Comparison of ENCODE assay signal across 11 cellular contexts in the genomic region with DNA sequence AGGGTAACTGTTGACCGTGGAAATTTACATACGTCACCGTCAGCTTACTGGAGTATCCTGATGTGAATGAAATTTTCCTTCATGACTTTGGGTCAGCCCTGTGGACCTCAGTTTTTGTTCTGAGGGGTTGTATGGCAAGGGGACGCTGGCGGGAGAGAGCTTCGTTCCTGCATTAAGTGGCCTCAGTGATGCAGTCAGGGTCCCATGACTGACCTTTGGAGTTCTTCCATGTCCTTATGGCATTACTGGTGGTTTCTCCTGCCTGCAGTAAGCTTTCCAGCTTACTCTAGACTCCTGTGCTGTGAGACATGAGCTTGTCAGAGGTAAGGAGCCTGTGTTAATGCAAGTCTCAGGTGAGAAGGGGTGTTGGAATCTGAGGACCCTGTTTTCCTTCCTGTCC. TPM values are rescaled to one million over a fixed set of nuclear protein-coding genes. Genes with fewer than 3 reads are reported as not detected.
DNase-seq lines count a peak whose midpoint lies in the region; ATAC-seq and TF ChIP-seq lines count a peak whose summit lies in the region.
"Had no signal": no experiment of that assay in that cellular context is flagged by ENCODE, and none has a peak within 500 bp of the region (broad histone marks: within the 10 kb centered on the region; RNA-seq: fewer than 3 reads in every experiment).

No MANE protein-coding gene starts in this region.

- peaks cover 12% of the 10 kb centered on the region for H3K36me3 Mint-ChIP-seq in endothelial cell (ENCODE audit: low read depth, unreplicated experiment)
- H3K36me3 Mint-ChIP-seq in nephron (ENCODE audit: low read depth) = peaks cover 5% of the 10 kb centered on the region
- H3K36me3 Mint-ChIP-seq: CD8-positive, alpha-beta T cell had no signal

- H3K36me3 ChIP-seq in A673 (ENCODE audit: insufficient read depth, low read length, poor library complexity, severe bottlenecking) (no peaks in the 10 kb centered on the region), PC-3 (ENCODE audit: low read depth, low read length) (no peaks in the 10 kb centered on the region)

- ATAC-seq in PC-3 (no peak), GM18519 (IDR thresholded peaks at IDR 0.05; ENCODE audit: low FRiP score, unreplicated experiment) (no peak), GM21717 (IDR thresholded peaks at IDR 0.05; ENCODE audit: unreplicated experiment) (no peak), HG03159 (IDR thresholded peaks at IDR 0.05; ENCODE audit: unreplicated experiment) (no peak)
- ATAC-seq: CD8-positive, alpha-beta T cell had no signal

- H3K27me3 ChIP-seq in A673 (replicated peaks; ENCODE audit: insufficient read depth, low read depth, low read length, poor library complexity) (no peaks in the 10 kb centered on the region), PC-3 (ENCODE audit: low read length) (no peaks in the 10 kb centered on the region)

- H3F3A ChIP-seq in PC-3 (ENCODE audit: low read length, unreplicated experiment) = no peaks in the 10 kb centered on the region

- CTCF ChIA-PET in A673 (lab: Charles Lee) = interaction anchor here (0.7 kb wide), 1 partner anchor 11 kb away, joined by 11 read pairs; no protein-coding TSS in a partner anchor
- CTCF ChIA-PET in PC-3 (lab: Charles Lee) = interaction anchor here (1.2 kb wide), 1 partner anchor 19 kb away, joined by 3 read pairs; no protein-coding TSS in a partner anchor

- no peaks in the 10 kb centered on the region for H3K9me3 ChIP-seq in A673 (ENCODE audit: low read depth, low read length, poor library complexity, severe bottlenecking)
- H3K9me3 ChIP-seq in PC-3 (ENCODE audit: low read length) = no peaks in the 10 kb centered on the region

- TF ChIP-seq CTCF in A673 (conservative IDR thresholded peaks at IDR 0.05; ENCODE audit: low read depth, low read length) = no peak
- no peak for TF ChIP-seq CTCF in PC-3 (conservative IDR thresholded peaks at IDR 0.05; ENCODE audit: low read depth, low read length)
- no peak for TF ChIP-seq CTCF in endothelial cell (IDR thresholded peaks at IDR 0.05; ENCODE audit: unreplicated experiment)
- no peak for TF ChIP-seq CTCF in nephron (IDR thresholded peaks at IDR 0.05; ENCODE audit: unreplicated experiment in 3 of 3)

- H2AFZ ChIP-seq in PC-3 (ENCODE audit: low read length) = no peak overlapping the region

- peaks cover 66% of the 10 kb centered on the region for H3K79me2 ChIP-seq in PC-3 (ENCODE audit: low read length)

- H3K9ac ChIP-seq in PC-3 (ENCODE audit: low read length) = peak overlapping the region; percentile 93; the same call in 1 of the 2 replicates

- no peaks in the 10 kb centered on the region for H3K9me2 ChIP-seq in PC-3 (replicated peaks; ENCODE audit: low read length)

- H3K4me3 ChIP-seq in A673 (ENCODE audit: low read depth, low read length, poor library complexity, severe bottlenecking) = peak overlapping the region; percentile 97
- H3K4me3 ChIP-seq in PC-3 (ENCODE audit: low read length) = peak overlapping the region; percentile 93; the same call in 1 of the 2 replicates

- H3K4me3 Mint-ChIP-seq in endothelial cell (ENCODE audit: unreplicated experiment) (peak overlapping the region; percentile 93), nephron (peak overlapping the region; percentile 91 to 98 (median 92))
- H3K4me3 Mint-ChIP-seq: CD8-positive, alpha-beta T cell had no signal

- H3K4me1 Mint-ChIP-seq in endothelial cell (ENCODE audit: unreplicated experiment) (peaks cover 61% of the 10 kb centered on the region), nephron (peaks cover 59% of the 10 kb centered on the region)

- peak overlapping the region; percentile 81 for H3K27ac Mint-ChIP-seq in endothelial cell (ENCODE audit: unreplicated experiment)
- H3K27ac Mint-ChIP-seq in nephron = peak overlapping the region; percentile 84 to 90 (median 89)
- H3K27ac Mint-ChIP-seq: CD8-positive, alpha-beta T cell had no signal

- H3K9me3 Mint-ChIP-seq in endothelial cell (ENCODE audit: unreplicated experiment) = no peaks in the 10 kb centered on the region
- H3K9me3 Mint-ChIP-seq in nephron = no peaks in the 10 kb centered on the region
- H3K9me3 Mint-ChIP-seq: CD8-positive, alpha-beta T cell had no signal

- intact Hi-C loops in A673 (cut with micrococcal nuclease; ENCODE audit: unreplicated experiment) = no loop called here
- intact Hi-C loops in PC-3 (cut with micrococcal nuclease) = no loop called here

- H4K20me1 ChIP-seq in PC-3 (ENCODE audit: low read length) = peaks cover 21% of the 10 kb centered on the region; the same call in 1 of the 2 replicates

- peaks cover 25% of the 10 kb centered on the region for H3K4me1 ChIP-seq in A673 (ENCODE audit: insufficient read depth, low read length, poor library complexity, severe bottlenecking)
- peaks cover 68% of the 10 kb centered on the region for H3K4me1 ChIP-seq in PC-3 (ENCODE audit: insufficient read depth, low read length)

- H3K27ac ChIP-seq in A673 (ENCODE audit: low read depth, low read length, poor library complexity, severe bottlenecking) (no peak overlapping the region), PC-3 (ENCODE audit: low read length) (peak overlapping the region; percentile 60)

- H3K27me3 Mint-ChIP-seq in endothelial cell (ENCODE audit: unreplicated experiment) = peaks cover 9% of the 10 kb centered on the region
- no peaks in the 10 kb centered on the region for H3K27me3 Mint-ChIP-seq in nephron (ENCODE audit: low read depth)

- POLR2A ChIA-PET in A673 (lab: Charles Lee; ENCODE audit: low non-redundant PET) = no interaction called here
- POLR2A ChIA-PET in PC-3 (lab: Charles Lee; ENCODE audit: unreplicated experiment) = no interaction called here

- BruUV-seq in A673 (replicated peaks; lab: Mats Ljungman, UMichigan) (no TSS peak), PC-3 (replicated peaks; lab: Mats Ljungman, UMichigan) (no TSS peak)

- H3K4me2 ChIP-seq in PC-3 (ENCODE audit: low read length) = peak overlapping the region; percentile 85

- DNase-seq in A673 (ENCODE audit: low spot score) (no peak), PC-3 (no peak), endothelial cell (ENCODE audit: low spot score) (no peak)
- no peak for DNase-seq in activated CD4-positive, alpha-beta T cell treated with anti-CD3 and anti-CD28 coated beads, Interleukin-2, amount 50 U/mL, for 48 hours
- DNase-seq: CD8-positive, alpha-beta T cell; cortex of kidney; NCI-H187 had no signal

RNA-seq across cellular contexts. Expression of a gene that starts 1.8 kb away (rescaled TPM):
- total RNA-seq in A673 (2021) (71.4 and 74.6 TPM in 2 replicates), PC-3 (2014; rRNA removed) (85.3 and 85.6 TPM in 2 replicates), endothelial cell (ENCODE audit: unreplicated experiment) (552 TPM)
- total RNA-seq: CD8-positive, alpha-beta T cell had no signal

RNA-seq across cellular contexts. Expression of a gene that starts 52.8 kb away (rescaled TPM):
- total RNA-seq in A673 (2021) (96.1 and 101 TPM in 2 replicates), PC-3 (2014; rRNA removed) (115 and 164 TPM in 2 replicates), endothelial cell (ENCODE audit: unreplicated experiment) (223 TPM)
